14 cellular contexts compared by ENCODE assay signal in genomic region chr12:27535318-27535717, GRCh38.
"Had no signal": no experiment of that assay in that cellular context is flagged by ENCODE, and none has a peak within 500 bp of the region (broad histone marks: within the 10 kb centered on the region; RNA-seq: fewer than 3 reads in every experiment).

No MANE protein-coding gene starts in this region.

- H3K9me3 ChIP-seq: gastrocnemius medialis, lower lobe of right lung, stomach, thoracic aorta, uterus had no signal

- H3K27me3 ChIP-seq: brain microvascular endothelial cell, gastrocnemius medialis, stomach, uterus had no signal

- DNase-seq: activated CD4-positive, alpha-beta T cell treated with anti-CD3 and anti-CD28 coated beads for 36 hours; activated naive CD4-positive, alpha-beta T cell treated with anti-CD3 and anti-CD28 coated beads, Interleukin-2, amount 10 ng/mL, durations not matched to agents 7 days and 5 days; brain microvascular endothelial cell; effector memory CD4-positive, alpha-beta T cell; gastrocnemius medialis; lower lobe of right lung; midbrain; stimulated activated CD4-positive, alpha-beta T cell treated with anti-CD3 and anti-CD28 coated beads, Interleukin-4, amount 100 ng/mL, for 4 hours; stomach; uterus; WERI-Rb-1 had no signal

- H3K27ac ChIP-seq: brain microvascular endothelial cell, lower lobe of right lung, skin epidermis, stomach, uterus, WERI-Rb-1 had no signal

- H3K4me3 ChIP-seq: gastrocnemius medialis, lower lobe of right lung, skin epidermis, stomach, thoracic aorta, uterus had no signal

- ATAC-seq: gastrocnemius medialis, lower lobe of right lung had no signal

- H3K9me3 Mint-ChIP-seq: activated naive CD4-positive, alpha-beta T cell treated with anti-CD3 and anti-CD28 coated beads, Interleukin-2, amount 10 ng/mL, durations not matched to agents 7 days and 5 days; naive thymus-derived CD4-positive, alpha-beta T cell had no signal

- H3K27me3 Mint-ChIP-seq: activated CD4-positive, alpha-beta T cell treated with anti-CD3 and anti-CD28 coated beads for 36 hours had no signal

- H3K36me3 ChIP-seq: lower lobe of right lung, thoracic aorta, uterus, WERI-Rb-1 had no signal
